8 cellular contexts compared by ENCODE assay signal in genomic region chr3:184786271-184787010, GRCh38. TPM values are rescaled to one million over a fixed set of nuclear protein-coding genes. Genes with fewer than 3 reads are reported as not detected.
DNase-seq lines count a peak whose midpoint lies in the region; ATAC-seq and TF ChIP-seq lines count a peak whose summit lies in the region.

No MANE protein-coding gene starts in this region.

- CTCF ChIA-PET in Caco-2 (lab: Charles Lee), result no interaction called here

- no peak for TF ChIP-seq POLR2A in uterus (IDR thresholded peaks at IDR 0.05)

- no peaks in the 10 kb centered on the region for H3K9me3 ChIP-seq in lower lobe of right lung
- no peaks in the 10 kb centered on the region for H3K9me3 ChIP-seq in uterus
- H3K9me3 ChIP-seq in Caco-2, result no peaks in the 10 kb centered on the region

- peaks cover 12% of the 10 kb centered on the region for H3K27me3 Mint-ChIP-seq in brain
- peaks cover 4% of the 10 kb centered on the region for H3K27me3 Mint-ChIP-seq in Caco-2 (ENCODE audit: insufficient read depth, unreplicated experiment)

- POLR2A ChIA-PET in Caco-2 (lab: Charles Lee), result no interaction called here

- H3K36me3 ChIP-seq in lower lobe of right lung (no peaks in the 10 kb centered on the region), uterus (no peaks in the 10 kb centered on the region), Caco-2 (ENCODE audit: control insufficient read depth, insufficient read depth, low read length) (no peaks in the 10 kb centered on the region)

- H3K4me1 ChIP-seq in lower lobe of right lung (peaks cover 18% of the 10 kb centered on the region), uterus (peaks cover 0 to 4% of the 10 kb centered on the region in 2 donors), Caco-2 (no peaks in the 10 kb centered on the region)

- H3K27ac Mint-ChIP-seq in brain, result peak overlapping the region in 4 of 5 experiments; percentile 17 to 89 (median 49)
- H3K27ac Mint-ChIP-seq in Caco-2 (ENCODE audit: unreplicated experiment), result no peak overlapping the region

- H3K4me3 ChIP-seq in lower lobe of right lung, result no peak overlapping the region
- no peak overlapping the region for H3K4me3 ChIP-seq in uterus
- no peak overlapping the region for H3K4me3 ChIP-seq in Caco-2 (ENCODE audit: low read depth, low read length)

- TF ChIP-seq CTCF in AG09319 (IDR thresholded peaks at IDR 0.05; ENCODE audit: low read depth, low read length) (no peak), brain (conservative IDR thresholded peaks at IDR 0.05) (no peak), lower lobe of right lung (IDR thresholded peaks at IDR 0.05) (no peak), uterus (IDR thresholded peaks at IDR 0.05) (no peak), GM10266 (IDR thresholded peaks at IDR 0.05; ENCODE audit: control insufficient read depth, insufficient read depth, low read depth, missing control alignments) (no peak), Caco-2 (IDR thresholded peaks at IDR 0.05; ENCODE audit: insufficient read depth in 1 of 2, low read depth in 1 of 2, low read length in 1 of 2, severe bottlenecking in 1 of 2, unreplicated experiment in 1 of 2) (no peak)

- H3K9me3 Mint-ChIP-seq in brain (no peaks in the 10 kb centered on the region), Caco-2 (ENCODE audit: unreplicated experiment) (no peaks in the 10 kb centered on the region)

- DNase-seq in AG09319 (ENCODE audit: extremely low read depth, low read depth) (peak; percentile 75), LHCN-M2 (ENCODE audit: low read depth) (peak; percentile 86), lower lobe of right lung (peak; percentile 73), uterus (peak; percentile 60 to 66), GM10266 (ENCODE audit: extremely low spot score) (no peak), Caco-2 (no peak)

- intact Hi-C loops in lower lobe of right lung (cut with DNase I), result no loop called here
- intact Hi-C loops in uterus (cut with DNase I; ENCODE audit: low total_unique reads), result no loop called here
- intact Hi-C loops in Caco-2 (cut with micrococcal nuclease; ENCODE audit: unreplicated experiment), result no loop called here

- H3K27ac ChIP-seq in lower lobe of right lung (peak overlapping the region; percentile 43), uterus (peak overlapping the region; percentile 54 to 59)

- peak; percentile 67 to 77 for ATAC-seq in lower lobe of right lung
- no peak for ATAC-seq in GM21360 (IDR thresholded peaks at IDR 0.05; ENCODE audit: unreplicated experiment)

- H3K4me3 Mint-ChIP-seq in brain (peak overlapping the region in 1 of 5 experiments; percentile 16), Caco-2 (ENCODE audit: unreplicated experiment) (no peak overlapping the region)

- no TSS peak for BruUV-seq in Caco-2 (replicated peaks; lab: Mats Ljungman, UMichigan)

- peaks cover 51% of the 10 kb centered on the region for H3K4me1 Mint-ChIP-seq in brain
- H3K4me1 Mint-ChIP-seq in Caco-2 (ENCODE audit: low read depth, unreplicated experiment), result peaks cover 5% of the 10 kb centered on the region

- H3K36me3 Mint-ChIP-seq in brain (no peaks in the 10 kb centered on the region), Caco-2 (ENCODE audit: insufficient read depth, unreplicated experiment) (no peaks in the 10 kb centered on the region)

- H3K27me3 ChIP-seq in lower lobe of right lung (ENCODE audit: low read depth), result no peaks in the 10 kb centered on the region
- H3K27me3 ChIP-seq in uterus, result no peaks in the 10 kb centered on the region
- H3K27me3 ChIP-seq in Caco-2 (replicated peaks; ENCODE audit: control insufficient read depth, insufficient read depth, low read length), result no peaks in the 10 kb centered on the region; the same call in 1 of the 2 replicates

RNA-seq across cellular contexts. Expression of gene VPS8, which starts 25.5 kb away (rescaled TPM):
- total RNA-seq in LHCN-M2 (2014; rRNA removed) (29.4 and 43.5 TPM in 2 replicates), lower lobe of right lung (84.7 TPM), uterus (100 to 1,000 TPM in 3 of 4 donors, 10 to 100 TPM in 1; 76.5 to 281 (median 163) TPM), Caco-2 (2022) (41.7 and 44.7 TPM in 2 replicates)
- 10.8 TPM for polyA plus RNA-seq in LHCN-M2 (2012)
- 18.3 TPM for polyA plus RNA-seq in brain (ENCODE audit: insufficient read depth, low read depth, low replicate concordance)

Comparison
In these comparisons a context has a peak if more than half of its experiments do, and no peak if none do; other contexts are left out.
1. DNase-seq: peak in AG09319 (single experiment), LHCN-M2 (single experiment), lower lobe of right lung (single experiment) and uterus (2 of 2); none in GM10266 (single experiment) and Caco-2 (0 of 2).